ENCODE assay signal across 8 cellular contexts in the genomic region with DNA sequence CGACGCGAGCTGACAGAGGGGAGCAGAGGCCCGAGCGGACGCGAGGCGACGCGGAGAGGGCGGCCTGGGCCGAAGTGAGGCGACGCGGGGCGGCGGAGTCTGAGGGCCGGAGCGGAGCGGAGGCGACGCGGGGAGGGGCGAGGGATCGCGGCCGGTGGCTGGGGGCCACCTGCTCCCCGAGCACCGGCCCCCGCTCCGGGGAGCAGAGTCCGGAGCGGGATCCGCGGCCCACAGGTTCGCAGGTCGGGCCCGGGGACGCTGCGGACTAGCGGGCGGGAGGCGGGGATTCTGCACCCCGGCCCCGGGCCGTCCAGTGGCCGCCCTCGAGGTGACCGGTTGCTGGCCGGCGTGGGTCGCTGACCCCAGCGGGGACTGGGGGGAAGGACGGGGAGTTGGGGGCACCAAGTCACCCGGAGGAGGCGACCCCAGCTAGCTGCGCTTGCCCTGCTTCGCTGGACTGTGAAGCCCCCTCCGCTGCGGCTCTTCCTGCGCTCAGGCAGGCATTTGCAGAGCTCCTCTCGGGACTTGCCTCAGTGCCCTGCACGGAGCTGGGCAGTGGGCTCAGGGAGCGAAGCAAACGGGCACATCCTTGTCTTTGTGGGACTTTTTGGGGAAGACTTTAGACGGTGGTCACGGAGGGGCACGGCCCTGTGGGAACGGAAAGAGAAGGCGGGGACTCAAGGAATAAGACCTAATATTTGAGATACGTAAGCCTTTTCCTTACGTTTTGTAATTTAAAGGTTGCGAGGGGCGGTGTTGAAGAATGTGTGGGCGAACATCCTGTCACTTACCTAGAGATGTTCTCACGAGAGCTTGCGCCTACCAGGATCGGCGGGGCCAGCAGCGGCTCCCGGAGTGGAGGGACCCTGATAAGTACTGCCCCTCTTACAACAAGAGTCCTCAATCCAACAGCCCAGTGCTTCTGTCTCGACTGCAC. TPM values are rescaled to one million over a fixed set of nuclear protein-coding genes. Genes with fewer than 3 reads are reported as not detected.
DNase-seq lines count a peak whose midpoint lies in the region; ATAC-seq and TF ChIP-seq lines count a peak whose summit lies in the region.

No MANE protein-coding gene starts in this region.

- DNase-seq in AG20443 (ENCODE audit: low spot score) (peak; percentile 73), NCI-H524 treated with DMSO at 0.1 percent for 48 hours (lab: John Stamatoyannopoulos, UW) (peak; percentile 12), activated T-cell treated with anti-CD3 and anti-CD28 coated beads for 1 hour (ENCODE audit: low read depth) (peak; percentile 19), natural killer cell (peak; percentile 27), epidermal melanocyte (ENCODE audit: insufficient read length, low spot score) (no peak)
- peak; percentile 72 for DNase-seq in stimulated activated naive CD8-positive, alpha-beta T cell treated with anti-CD3 and anti-CD28 coated beads, Interleukin-15, Interleukin-2, amounts not matched to agents 100 U/mL and 50 U/mL, for 24 hours

- peak overlapping the region; percentile 92 to 95 for H3K27ac Mint-ChIP-seq in natural killer cell

- H3K4me3 Mint-ChIP-seq in natural killer cell = peak overlapping the region; percentile 93

- H3K36me3 Mint-ChIP-seq in natural killer cell = peaks cover 22% of the 10 kb centered on the region

- H3K9me3 Mint-ChIP-seq in natural killer cell = no peaks in the 10 kb centered on the region

- no peaks in the 10 kb centered on the region for H3K27me3 Mint-ChIP-seq in natural killer cell (ENCODE audit: low read depth in 2 of 2)

- intact Hi-C loops in natural killer cell (cut with micrococcal nuclease) = loop anchor here (2.0 kb wide), 1 partner anchor 38 kb away; a partner anchor contains a TSS

- peaks cover 27 to 30% of the 10 kb centered on the region in 2 donors for H3K4me1 Mint-ChIP-seq in natural killer cell

- TF ChIP-seq CTCF in natural killer cell (IDR thresholded peaks at IDR 0.05) = no peak

- peak; percentile 14 for ATAC-seq in GM19324 (IDR thresholded peaks at IDR 0.05; ENCODE audit: low FRiP score, unreplicated experiment)
- ATAC-seq in esophagus mucosa = peak; percentile 38
- ATAC-seq in natural killer cell = peak; percentile 6 to 19 (median 18)
- peak; percentile 43 for ATAC-seq in stimulated activated naive CD8-positive, alpha-beta T cell treated with anti-CD3 and anti-CD28 coated beads, Interleukin-15, Interleukin-2, amounts not matched to agents 100 U/mL and 50 U/mL, for 24 hours

RNA-seq across cellular contexts. Expression of gene HMCES, which starts 0.6 kb away (rescaled TPM):
- total RNA-seq in esophagus mucosa (37.2 TPM), natural killer cell (10 to 100 TPM; 37.3 to 42.8 (median 40.9) TPM)

RNA-seq across cellular contexts. Expression of gene COPG1, which starts 29.8 kb away (rescaled TPM):
- total RNA-seq in esophagus mucosa = 87.8 TPM
- total RNA-seq in natural killer cell = 100 to 1,000 TPM; 127 to 141 (median 135) TPM
